In genomic region chr16:68237243-68238028, GRCh38 we compare ENCODE assay signal across 8 cellular contexts. TPM values are rescaled to one million over a fixed set of nuclear protein-coding genes. Genes with fewer than 3 reads are reported as not detected.
DNase-seq lines count a peak whose midpoint lies in the region; ATAC-seq and TF ChIP-seq lines count a peak whose summit lies in the region.

No MANE protein-coding gene starts in this region.

- H3K9me3 ChIP-seq in Panc1 (ENCODE audit: control insufficient read depth, insufficient read depth, low read depth, low read length), result no peaks in the 10 kb centered on the region
- H3K9me3 ChIP-seq in muscle layer of colon (ENCODE audit: low read length), result no peaks in the 10 kb centered on the region

- H3K27ac ChIP-seq in Panc1 (ENCODE audit: low read length) (peak overlapping the region; percentile 94), muscle layer of colon (ENCODE audit: low read depth, low read length) (peak overlapping the region; percentile 68)

- peak overlapping the region; percentile 54 for H3K27ac Mint-ChIP-seq in activated T-cell treated with anti-CD3 and anti-CD28 coated beads, Interleukin-2, amount 50 U/mL, for 72 hours

- H3K4me1 ChIP-seq in Panc1 (ENCODE audit: control insufficient read depth, insufficient read depth, low read length), result peaks cover 8% of the 10 kb centered on the region
- peaks cover 12% of the 10 kb centered on the region for H3K4me1 ChIP-seq in muscle layer of colon (ENCODE audit: insufficient read depth, low read length)

- H3K27me3 ChIP-seq in Panc1 (ENCODE audit: control insufficient read depth, insufficient read depth, low read length) (no peaks in the 10 kb centered on the region), muscle layer of colon (ENCODE audit: control insufficient read depth in 1 of 2, insufficient read depth in 2 of 2, low read length in 2 of 2) (no peaks in the 10 kb centered on the region)

- peak overlapping the region; percentile 62 to 76 for H3K4me3 ChIP-seq in Panc1 (ENCODE audit: low read depth in 2 of 2, low read length in 2 of 2)
- peak overlapping the region; percentile 61 to 76 for H3K4me3 ChIP-seq in muscle layer of colon (ENCODE audit: low read depth in 1 of 2, low read length in 2 of 2)

- BruUV-seq in Panc1 (replicated peaks; lab: Mats Ljungman, UMichigan), result no TSS peak

- H3K36me3 ChIP-seq in Panc1 (ENCODE audit: control insufficient read depth, insufficient read depth, low read length), result no peaks in the 10 kb centered on the region; the same call in 1 of the 2 replicates
- no peaks in the 10 kb centered on the region for H3K36me3 ChIP-seq in muscle layer of colon (ENCODE audit: insufficient read depth, low read length)

- POLR2A ChIA-PET in Panc1 (lab: Charles Lee), result interaction anchor here (0.6 kb wide), 1 partner anchor 37 kb away, joined by 3 read pairs; no protein-coding TSS in a partner anchor

- H3K27me3 Mint-ChIP-seq in activated T-cell treated with anti-CD3 and anti-CD28 coated beads, Interleukin-2, amount 50 U/mL, for 72 hours (ENCODE audit: low read depth), result no peaks in the 10 kb centered on the region

- ATAC-seq in GM21528 (IDR thresholded peaks at IDR 0.05; ENCODE audit: low FRiP score, unreplicated experiment), result peak; percentile 73
- peak; percentile 85 for ATAC-seq in Panc1
- ATAC-seq in activated T-cell treated with anti-CD3 and anti-CD28 coated beads, Interleukin-2, amount 50 U/mL, for 72 hours (replicated peaks in 1 of 2), result peak; percentile 74 to 77
- peak; percentile 75 for ATAC-seq in esophagus mucosa

- peak overlapping the region; percentile 87 to 94 for H3K4me3 Mint-ChIP-seq in activated T-cell treated with anti-CD3 and anti-CD28 coated beads, Interleukin-2, amount 50 U/mL, for 72 hours

- no peaks in the 10 kb centered on the region for H3K9me3 Mint-ChIP-seq in activated T-cell treated with anti-CD3 and anti-CD28 coated beads, Interleukin-2, amount 50 U/mL, for 72 hours

- no peaks in the 10 kb centered on the region for H3K36me3 Mint-ChIP-seq in activated T-cell treated with anti-CD3 and anti-CD28 coated beads, Interleukin-2, amount 50 U/mL, for 72 hours (ENCODE audit: insufficient read depth in 2 of 2)

- CTCF ChIA-PET in Panc1 (lab: Charles Lee), result interaction anchor here (0.6 to 1.4 kb wide), 2 partner anchors 27 to 31 kb away, joined by 3 to 9 read pairs; partner anchors contain the start of gene SLC7A6

- no peak overlapping the region for H3K9ac ChIP-seq in muscle layer of colon (ENCODE audit: low read length)

- no peak for TF ChIP-seq CTCF in Panc1 (IDR thresholded peaks at IDR 0.05)

- in situ Hi-C loops in Panc1 (cut with HindIII; ENCODE audit: low pct_unique_long_range_greater_than_20kb, low sequenced_read_pairs), result no loop called here

- intact Hi-C loops in Panc1 (cut with micrococcal nuclease; ENCODE audit: unreplicated experiment), result no loop called here

- DNase-seq in DMS 273 (lab: John Stamatoyannopoulos, UW; ENCODE audit: unreplicated experiment) (peak; percentile 99), HuH-7.5 (ENCODE audit: low spot score) (peak; percentile 97), Panc1 (ENCODE audit: low read depth, low spot score) (peak; percentile 87)
- peak; percentile 86 to 88 for DNase-seq in activated T-cell treated with anti-CD3 and anti-CD28 coated beads, Interleukin-2, amount 50 U/mL, for 72 hours
- peak; percentile 94 for DNase-seq in stimulated activated CD8-positive, alpha-beta memory T cell treated with anti-CD3 and anti-CD28 coated beads, Interleukin-4, amount 100 ng/mL, for 48 hours

- H3K4me1 Mint-ChIP-seq in activated T-cell treated with anti-CD3 and anti-CD28 coated beads, Interleukin-2, amount 50 U/mL, for 72 hours (ENCODE audit: low read depth), result peaks cover 40% of the 10 kb centered on the region

RNA-seq across cellular contexts. Expression of gene ESRP2, which starts 1.5 kb away (rescaled TPM):
- 27.0 TPM for total RNA-seq in Panc1 (2021; ENCODE audit: unreplicated experiment)
- polyA plus RNA-seq in Panc1 (2012; ENCODE audit: insufficient read length), result 18.5 TPM
- under 1 TPM; 0.31 to 0.63 TPM for total RNA-seq in activated T-cell treated with anti-CD3 and anti-CD28 coated beads, Interleukin-2, amount 50 U/mL, for 72 hours
- total RNA-seq in esophagus mucosa, result 82.1 TPM

RNA-seq across cellular contexts. Expression of gene PLA2G15, which starts 7.7 kb away (rescaled TPM):
- 14.3 TPM for total RNA-seq in Panc1 (2021; ENCODE audit: unreplicated experiment)
- polyA plus RNA-seq in Panc1 (2012; ENCODE audit: insufficient read length), result 14.7 TPM
- total RNA-seq in activated T-cell treated with anti-CD3 and anti-CD28 coated beads, Interleukin-2, amount 50 U/mL, for 72 hours, result 1 to 10 TPM; 6.1 to 7.6 TPM
- 4.8 TPM for total RNA-seq in esophagus mucosa

RNA-seq across cellular contexts. Expression of gene SLC7A6, which starts 26.9 kb away (rescaled TPM):
- total RNA-seq in Panc1 (2021; ENCODE audit: unreplicated experiment) (58.9 TPM), esophagus mucosa (4.7 TPM)
- polyA plus RNA-seq in Panc1 (2012; ENCODE audit: insufficient read length), result 34.4 TPM
- 100 to 1,000 TPM in 1 of 2 donors, 10 to 100 TPM in 1; 99.8 to 131 TPM for total RNA-seq in activated T-cell treated with anti-CD3 and anti-CD28 coated beads, Interleukin-2, amount 50 U/mL, for 72 hours

Comparison
In these comparisons a context has a peak if more than half of its experiments do, and no peak if none do; other contexts are left out.
1. Peak in every context shown above with its lines: DNase-seq, ATAC-seq, H3K4me3 ChIP-seq and H3K27ac ChIP-seq.
2. RNA of gene ESRP2, which starts 1.5 kb away (total RNA-seq): 82.1 TPM in esophagus mucosa (single experiment) and 27.0 TPM in Panc1 (single experiment); 0.31 to 0.63 TPM in activated T-cell treated with anti-CD3 and anti-CD28 coated beads, Interleukin-2, amount 50 U/mL, for 72 hours; every median in the first group is over 10 times any median in the second.
3. RNA of gene SLC7A6, which starts 26.9 kb away (total RNA-seq): 99.8 to 131 TPM in activated T-cell treated with anti-CD3 and anti-CD28 coated beads, Interleukin-2, amount 50 U/mL, for 72 hours and 58.9 TPM in Panc1 (single experiment); 4.7 TPM in esophagus mucosa (single experiment); every median in the first group is over 10 times any median in the second.